28 cellular contexts compared by ENCODE assay signal in the genomic region with DNA sequence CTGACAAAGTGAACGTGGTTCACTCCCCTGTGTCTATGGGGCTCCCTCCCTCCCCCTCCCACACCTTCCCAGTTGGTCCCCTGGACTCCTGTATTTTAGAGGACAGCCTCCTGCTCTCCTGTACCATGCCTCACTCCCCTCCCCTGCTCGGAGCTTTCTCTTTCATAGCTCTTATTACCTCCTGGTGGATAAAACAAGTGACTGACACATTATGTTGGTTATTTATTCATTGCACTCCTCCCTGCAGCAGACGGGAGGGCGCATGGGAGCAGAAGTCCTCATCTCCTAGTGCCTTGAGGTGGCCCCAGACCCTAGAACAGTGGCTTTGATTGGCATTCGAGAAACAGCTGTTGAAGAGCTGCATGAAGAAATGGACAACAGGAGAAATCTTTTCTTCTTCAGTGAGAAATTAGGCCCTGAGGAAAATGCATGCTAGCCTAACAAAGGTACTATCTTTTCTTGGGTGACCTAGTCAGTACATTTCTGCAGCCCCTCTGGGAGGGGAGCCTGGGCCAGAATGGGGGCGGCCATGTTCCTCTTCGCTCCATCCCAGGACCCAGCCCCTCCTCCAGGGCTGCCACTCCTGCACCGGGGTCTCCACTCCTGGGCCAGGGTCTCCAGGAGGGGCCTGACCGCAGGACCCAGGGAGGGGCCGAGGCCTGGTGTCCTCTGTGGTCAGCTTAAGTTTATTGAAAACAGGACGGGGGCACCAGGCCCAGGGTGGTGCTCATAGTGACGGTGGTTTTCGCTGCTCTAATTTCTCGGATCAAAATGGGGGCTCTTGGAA. TPM values are rescaled to one million over a fixed set of nuclear protein-coding genes. Genes with fewer than 3 reads are reported as not detected.
DNase-seq lines count a peak whose midpoint lies in the region; ATAC-seq and TF ChIP-seq lines count a peak whose summit lies in the region.
"Had no signal": no experiment of that assay in that cellular context is flagged by ENCODE, and none has a peak within 500 bp of the region (broad histone marks: within the 10 kb centered on the region; RNA-seq: fewer than 3 reads in every experiment).

No MANE protein-coding gene starts in this region.

- H3K36me3 ChIP-seq in transverse colon, result no peaks in the 10 kb centered on the region
- H3K36me3 ChIP-seq: heart left ventricle, MG63, right atrium auricular region, thoracic aorta, vagina had no signal

- TF ChIP-seq CTCF in glutamatergic neuron (IDR thresholded peaks at IDR 0.05; ENCODE audit: partially characterized antibody, unreplicated experiment), result no peak
- TF ChIP-seq CTCF in transverse colon (IDR thresholded peaks at IDR 0.05), result peak in 1 of 5 experiments; percentile 22
- TF ChIP-seq CTCF in Calu3 (IDR thresholded peaks at IDR 0.05; ENCODE audit: unreplicated experiment), result no peak

- H3K4me3 Mint-ChIP-seq in activated naive CD8-positive, alpha-beta T cell treated with anti-CD3 and anti-CD28 coated beads for 36 hours, result no peak overlapping the region
- H3K4me3 Mint-ChIP-seq in activated naive CD8-positive, alpha-beta T cell treated with anti-CD3 and anti-CD28 coated beads, Interleukin-2, amount 50 U/mL, for 24 hours, result no peak overlapping the region
- H3K4me3 Mint-ChIP-seq in glutamatergic neuron (ENCODE audit: unreplicated experiment) (no peak overlapping the region), Calu3 (ENCODE audit: low read depth, unreplicated experiment) (no peak overlapping the region)
- H3K4me3 Mint-ChIP-seq: CD4-positive, CD25-positive, alpha-beta regulatory T cell; stimulated activated naive B cell treated with anti-CD40 and anti-IgM and Interleukin-4, amounts not matched to agents 10 μg/mL and 1 μg/mL and 100 μg/mL, for 72 hours; T-helper 2 cell treated with Interferon-gamma antibody and Interleukin-4, amounts not matched to agents 5 μg/mL and 100 μg/mL, for 36 hours had no signal

- BruUV-seq in Calu3 (replicated peaks; lab: Mats Ljungman, UMichigan), result no TSS peak

- no peaks in the 10 kb centered on the region for H3K27me3 Mint-ChIP-seq in activated naive CD8-positive, alpha-beta T cell treated with anti-CD3 and anti-CD28 coated beads for 36 hours
- peaks cover 2% of the 10 kb centered on the region for H3K27me3 Mint-ChIP-seq in activated naive CD8-positive, alpha-beta T cell treated with anti-CD3 and anti-CD28 coated beads, Interleukin-2, amount 50 U/mL, for 24 hours
- peaks cover 3% of the 10 kb centered on the region for H3K27me3 Mint-ChIP-seq in glutamatergic neuron (ENCODE audit: unreplicated experiment)
- no peaks in the 10 kb centered on the region for H3K27me3 Mint-ChIP-seq in Calu3 (ENCODE audit: unreplicated experiment)

- peak overlapping the region in 3 of 4 donors; percentile 17 to 73 (median 73) for H3K27ac ChIP-seq in transverse colon
- H3K27ac ChIP-seq: body of pancreas, heart left ventricle, right atrium auricular region, thoracic aorta, vagina had no signal

- no peak for TF ChIP-seq POLR2A in transverse colon (IDR thresholded peaks at IDR 0.05)

- WGBS in transverse colon (ENCODE audit: low coverage in 1 of 2), 2 donors, result 79 to 81% methylated on average over 7 to 14 of the region's 14 CpGs

- no peak overlapping the region for H3K4me3 ChIP-seq in transverse colon
- H3K4me3 ChIP-seq: body of pancreas, heart left ventricle, MG63, right atrium auricular region, thoracic aorta, vagina had no signal

- TF ChIP-seq EP300 in transverse colon (IDR thresholded peaks at IDR 0.05; ENCODE audit: low read depth), result no peak

- H3K4me1 Mint-ChIP-seq in activated naive CD8-positive, alpha-beta T cell treated with anti-CD3 and anti-CD28 coated beads for 36 hours, result peaks cover 12% of the 10 kb centered on the region
- H3K4me1 Mint-ChIP-seq in activated naive CD8-positive, alpha-beta T cell treated with anti-CD3 and anti-CD28 coated beads, Interleukin-2, amount 50 U/mL, for 24 hours, result peaks cover 26% of the 10 kb centered on the region
- H3K4me1 Mint-ChIP-seq in glutamatergic neuron (ENCODE audit: low read depth, unreplicated experiment) (peaks cover 15% of the 10 kb centered on the region), Calu3 (ENCODE audit: low read depth, unreplicated experiment) (peaks cover 19% of the 10 kb centered on the region)

- no peaks in the 10 kb centered on the region for H3K9me3 Mint-ChIP-seq in activated naive CD8-positive, alpha-beta T cell treated with anti-CD3 and anti-CD28 coated beads for 36 hours
- H3K9me3 Mint-ChIP-seq in activated naive CD8-positive, alpha-beta T cell treated with anti-CD3 and anti-CD28 coated beads, Interleukin-2, amount 50 U/mL, for 24 hours, result no peaks in the 10 kb centered on the region
- H3K9me3 Mint-ChIP-seq in glutamatergic neuron (ENCODE audit: unreplicated experiment), result peaks cover 7% of the 10 kb centered on the region
- no peaks in the 10 kb centered on the region for H3K9me3 Mint-ChIP-seq in Calu3 (ENCODE audit: low read depth, unreplicated experiment)
- H3K9me3 Mint-ChIP-seq: CD4-positive, CD25-positive, alpha-beta regulatory T cell; stimulated activated naive B cell treated with anti-CD40 and anti-IgM and Interleukin-4, amounts not matched to agents 10 μg/mL and 1 μg/mL and 100 μg/mL, for 72 hours; T-helper 2 cell treated with Interferon-gamma antibody and Interleukin-4, amounts not matched to agents 5 μg/mL and 100 μg/mL, for 36 hours had no signal

- peak overlapping the region; percentile 71 for H3K27ac Mint-ChIP-seq in activated naive CD8-positive, alpha-beta T cell treated with anti-CD3 and anti-CD28 coated beads for 36 hours
- no peak overlapping the region for H3K27ac Mint-ChIP-seq in activated naive CD8-positive, alpha-beta T cell treated with anti-CD3 and anti-CD28 coated beads, Interleukin-2, amount 50 U/mL, for 24 hours
- peak overlapping the region; percentile 53 for H3K27ac Mint-ChIP-seq in glutamatergic neuron (ENCODE audit: unreplicated experiment)
- no peak overlapping the region for H3K27ac Mint-ChIP-seq in Calu3 (ENCODE audit: unreplicated experiment)
- H3K27ac Mint-ChIP-seq: stimulated activated naive B cell treated with anti-CD40 and anti-IgM and Interleukin-4, amounts not matched to agents 10 μg/mL and 1 μg/mL and 100 μg/mL, for 72 hours; T-helper 2 cell treated with Interferon-gamma antibody and Interleukin-4, amounts not matched to agents 5 μg/mL and 100 μg/mL, for 36 hours had no signal

- CTCF ChIA-PET in Calu3 (lab: Charles Lee), result interaction anchor here (1.2 kb wide), 1 partner anchor 99 kb away, joined by 3 read pairs; no protein-coding TSS in a partner anchor

- H3K9me3 ChIP-seq in transverse colon, result no peaks in the 10 kb centered on the region
- H3K9me3 ChIP-seq: body of pancreas, heart left ventricle, MG63, right atrium auricular region, thoracic aorta, vagina had no signal

- ATAC-seq in activated naive CD8-positive, alpha-beta T cell treated with anti-CD3 and anti-CD28 coated beads, Interleukin-2, amount 50 U/mL, for 24 hours, result no peak
- ATAC-seq: body of pancreas; stimulated activated naive B cell treated with anti-CD40 and anti-IgM and Interleukin-4, amounts not matched to agents 10 μg/mL and 1 μg/mL and 100 μg/mL, for 72 hours had no signal

- peaks cover 0 to 23% (median 12%) of the 10 kb centered on the region in 4 donors for H3K4me1 ChIP-seq in transverse colon
- H3K4me1 ChIP-seq: body of pancreas, heart left ventricle, right atrium auricular region, vagina had no signal

- no peak for DNase-seq in activated naive CD8-positive, alpha-beta T cell treated with anti-CD3 and anti-CD28 coated beads for 36 hours
- DNase-seq in activated naive CD8-positive, alpha-beta T cell treated with anti-CD3 and anti-CD28 coated beads, Interleukin-2, amount 50 U/mL, for 24 hours, result no peak
- peak; percentile 35 for DNase-seq in NCI-H69 (lab: John Stamatoyannopoulos, UW)
- peak; percentile 8 for DNase-seq in glutamatergic neuron
- no peak for DNase-seq in transverse colon
- DNase-seq in NCI-H1105 treated with DMSO at 0.1 percent for 48 hours (lab: John Stamatoyannopoulos, UW), result no peak
- no peak for DNase-seq in amygdala (lab: John Stamatoyannopoulos, UW)
- no peak for DNase-seq in Calu3
- DNase-seq: activated CD4-positive, alpha-beta T cell treated with anti-CD3 and anti-CD28 coated beads, Interleukin-2, amount 50 U/mL, for 1 hour; activated effector memory CD4-positive, alpha-beta T cell treated with anti-CD3 and anti-CD28 coated beads, Interleukin-2, amount 50 U/mL, for 16 hours; CD4-positive, CD25-positive, alpha-beta regulatory T cell; effector CD8-positive, alpha-beta T cell; erythroblast; heart left ventricle; mammary epithelial cell; MG63; NCI-H1436 treated with DMSO at 0.1 percent for 48 hours; NCI-H774; stimulated activated CD4-positive, alpha-beta T cell treated with anti-CD3 and anti-CD28 coated beads, Interleukin-4, amount 100 ng/mL, for 1 hour; stimulated activated naive B cell treated with anti-CD40 and anti-IgM and Interleukin-4, amounts not matched to agents 10 μg/mL and 1 μg/mL and 100 μg/mL, for 72 hours had no signal

- intact Hi-C loops in transverse colon (cut with DNase I; ENCODE audit: low total_unique reads), result no loop called here
- intact Hi-C loops in Calu3 (cut with micrococcal nuclease; ENCODE audit: unreplicated experiment), result no loop called here

- H3K27me3 ChIP-seq in transverse colon, result peaks cover 9% of the 10 kb centered on the region
- H3K27me3 ChIP-seq: body of pancreas, right atrium auricular region, vagina had no signal

- peaks cover 20% of the 10 kb centered on the region for H3K36me3 Mint-ChIP-seq in activated naive CD8-positive, alpha-beta T cell treated with anti-CD3 and anti-CD28 coated beads for 36 hours
- H3K36me3 Mint-ChIP-seq in activated naive CD8-positive, alpha-beta T cell treated with anti-CD3 and anti-CD28 coated beads, Interleukin-2, amount 50 U/mL, for 24 hours (ENCODE audit: low read depth), result peaks cover 8% of the 10 kb centered on the region
- H3K36me3 Mint-ChIP-seq in glutamatergic neuron (ENCODE audit: unreplicated experiment) (no peaks in the 10 kb centered on the region), Calu3 (ENCODE audit: insufficient read depth, unreplicated experiment) (no peaks in the 10 kb centered on the region)
- H3K36me3 Mint-ChIP-seq: CD4-positive, CD25-positive, alpha-beta regulatory T cell; stimulated activated naive B cell treated with anti-CD40 and anti-IgM and Interleukin-4, amounts not matched to agents 10 μg/mL and 1 μg/mL and 100 μg/mL, for 72 hours had no signal

- in situ Hi-C loops in transverse colon (cut with MboI; ENCODE audit: low pct_ligation_motif_present in 1 of 4, low pct_unique_long_range_greater_than_20kb in 1 of 4, low sequenced_read_pairs in 3 of 4), result no loop called here

RNA-seq across cellular contexts. Expression of gene TFF1, which starts 1.2 kb away (rescaled TPM):
- not detected for total RNA-seq in activated naive CD8-positive, alpha-beta T cell treated with anti-CD3 and anti-CD28 coated beads for 36 hours
- total RNA-seq in glutamatergic neuron (ENCODE audit: unreplicated experiment), result not detected
- 10 to 100 TPM in 2 of 4 donors, 1 to 10 TPM in 1, not detected in 1; 8.6 to 45.3 (median 25.8) TPM for total RNA-seq in transverse colon
- 0.76 TPM in 1 of 2 replicates, not detected in the other for total RNA-seq in Calu3 (2022)
- total RNA-seq: CD4-positive, CD25-positive, alpha-beta regulatory T cell; fibroblast of villous mesenchyme; heart left ventricle; mammary epithelial cell; myocyte; osteocyte; right atrium auricular region; vagina had no signal

RNA-seq across cellular contexts. Expression of gene TFF2, which starts 16.8 kb away (rescaled TPM):
- not detected for total RNA-seq in activated naive CD8-positive, alpha-beta T cell treated with anti-CD3 and anti-CD28 coated beads for 36 hours
- total RNA-seq in glutamatergic neuron (ENCODE audit: unreplicated experiment) (not detected), transverse colon (under 1 TPM in 1 of 4 donors, not detected in 3; 0.68 TPM), Calu3 (2022) (0.59 TPM in 1 of 2 replicates, not detected in the other)
- total RNA-seq: CD4-positive, CD25-positive, alpha-beta regulatory T cell; fibroblast of villous mesenchyme; heart left ventricle; mammary epithelial cell; myocyte; osteocyte; right atrium auricular region; vagina had no signal

RNA-seq across cellular contexts. Expression of gene TMPRSS3, which starts 28.3 kb away (rescaled TPM):
- total RNA-seq in activated naive CD8-positive, alpha-beta T cell treated with anti-CD3 and anti-CD28 coated beads for 36 hours, result 10 to 100 TPM; 49.1 to 50.7 TPM
- total RNA-seq in glutamatergic neuron (ENCODE audit: unreplicated experiment) (0.71 TPM), transverse colon (1 to 10 TPM in 1 of 4 donors, under 1 TPM in 1, not detected in 2; 0.68 to 1.3 TPM), Calu3 (2022) (10.3 and 14.0 TPM in 2 replicates)
- total RNA-seq: fibroblast of villous mesenchyme, myocyte, osteocyte, thoracic aorta had no signal

RNA-seq across cellular contexts. Expression of gene UBASH3A, which starts 36.1 kb away (rescaled TPM):
- total RNA-seq in activated naive CD8-positive, alpha-beta T cell treated with anti-CD3 and anti-CD28 coated beads for 36 hours, result 10 to 100 TPM; 38.9 to 41.1 TPM
- total RNA-seq in glutamatergic neuron (ENCODE audit: unreplicated experiment), result not detected
- total RNA-seq in transverse colon, result 1 to 10 TPM in 1 of 4 donors, under 1 TPM in 2, not detected in 1; 0.37 to 3.0 (median 0.82) TPM
- not detected in 2 replicates for total RNA-seq in Calu3 (2022)
- total RNA-seq: fibroblast of villous mesenchyme, mammary epithelial cell, myocyte, osteocyte had no signal

RNA-seq across cellular contexts. Expression of gene TFF3, which starts 52.4 kb away (rescaled TPM):
- not detected for total RNA-seq in activated naive CD8-positive, alpha-beta T cell treated with anti-CD3 and anti-CD28 coated beads for 36 hours
- not detected for total RNA-seq in glutamatergic neuron (ENCODE audit: unreplicated experiment)
- total RNA-seq in transverse colon, result 1,000 to 10,000 TPM in 1 of 4 donors, 100 to 1,000 TPM in 3; 164 to 2,581 (median 367) TPM
- total RNA-seq in Calu3 (2022), result not detected in 2 replicates
- total RNA-seq: CD4-positive, CD25-positive, alpha-beta regulatory T cell; fibroblast of villous mesenchyme; mammary epithelial cell had no signal

Comparison
In these comparisons a context has a peak if more than half of its experiments do, and no peak if none do; other contexts are left out.
1. H3K27ac Mint-ChIP-seq: peak in activated naive CD8-positive, alpha-beta T cell treated with anti-CD3 and anti-CD28 coated beads for 36 hours (single experiment) and glutamatergic neuron (single experiment); none in activated naive CD8-positive, alpha-beta T cell treated with anti-CD3 and anti-CD28 coated beads, Interleukin-2, amount 50 U/mL, for 24 hours (single experiment) and Calu3 (single experiment).
2. DNase-seq: peak in NCI-H69 (single experiment) and glutamatergic neuron (single experiment); none in activated naive CD8-positive, alpha-beta T cell treated with anti-CD3 and anti-CD28 coated beads for 36 hours (single experiment), activated naive CD8-positive, alpha-beta T cell treated with anti-CD3 and anti-CD28 coated beads, Interleukin-2, amount 50 U/mL, for 24 hours (single experiment), transverse colon (single experiment), NCI-H1105 treated with DMSO at 0.1 percent for 48 hours (single experiment), amygdala (0 of 56) and Calu3 (single experiment).